In the genomic region with DNA sequence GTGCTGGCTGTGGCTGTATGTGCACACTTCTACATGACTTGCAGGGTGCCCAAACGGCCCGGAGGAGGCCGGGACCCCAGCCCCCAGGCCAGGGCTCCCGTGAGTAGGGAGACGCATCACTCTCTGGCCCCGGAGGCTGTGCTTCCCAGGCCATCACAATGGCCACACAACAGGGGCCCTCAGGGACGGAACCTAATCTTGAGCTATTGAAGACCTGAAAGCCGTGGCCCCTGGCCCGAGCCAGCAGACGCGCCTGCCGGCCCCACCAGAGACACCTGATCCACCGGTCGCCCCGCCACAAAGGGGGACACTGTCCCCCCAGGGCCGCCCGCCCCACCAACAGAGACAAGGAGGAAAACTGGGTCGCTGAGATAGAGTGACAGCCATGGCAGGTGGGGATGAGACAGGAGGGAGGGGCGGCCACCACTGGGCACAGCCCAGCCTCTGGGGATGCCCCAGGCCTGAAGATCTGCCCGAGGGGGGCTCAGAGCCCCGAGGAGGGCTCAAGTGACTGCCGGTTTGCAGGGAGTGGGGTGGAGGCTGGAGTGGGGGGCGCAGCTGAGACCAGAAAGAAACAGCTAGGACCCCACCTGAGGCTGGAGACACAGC, we compare ENCODE assay signal across 1 cellular context.
TF ChIP-seq lines count a peak whose summit lies in the region.

No MANE protein-coding gene starts in this region.

TF ChIP-seq in WTC11, 78 proteins besides CTCF, POLR2A, EP300 and RAD21 (continued from another document):
- TF ChIP-seq, protein P1, sequence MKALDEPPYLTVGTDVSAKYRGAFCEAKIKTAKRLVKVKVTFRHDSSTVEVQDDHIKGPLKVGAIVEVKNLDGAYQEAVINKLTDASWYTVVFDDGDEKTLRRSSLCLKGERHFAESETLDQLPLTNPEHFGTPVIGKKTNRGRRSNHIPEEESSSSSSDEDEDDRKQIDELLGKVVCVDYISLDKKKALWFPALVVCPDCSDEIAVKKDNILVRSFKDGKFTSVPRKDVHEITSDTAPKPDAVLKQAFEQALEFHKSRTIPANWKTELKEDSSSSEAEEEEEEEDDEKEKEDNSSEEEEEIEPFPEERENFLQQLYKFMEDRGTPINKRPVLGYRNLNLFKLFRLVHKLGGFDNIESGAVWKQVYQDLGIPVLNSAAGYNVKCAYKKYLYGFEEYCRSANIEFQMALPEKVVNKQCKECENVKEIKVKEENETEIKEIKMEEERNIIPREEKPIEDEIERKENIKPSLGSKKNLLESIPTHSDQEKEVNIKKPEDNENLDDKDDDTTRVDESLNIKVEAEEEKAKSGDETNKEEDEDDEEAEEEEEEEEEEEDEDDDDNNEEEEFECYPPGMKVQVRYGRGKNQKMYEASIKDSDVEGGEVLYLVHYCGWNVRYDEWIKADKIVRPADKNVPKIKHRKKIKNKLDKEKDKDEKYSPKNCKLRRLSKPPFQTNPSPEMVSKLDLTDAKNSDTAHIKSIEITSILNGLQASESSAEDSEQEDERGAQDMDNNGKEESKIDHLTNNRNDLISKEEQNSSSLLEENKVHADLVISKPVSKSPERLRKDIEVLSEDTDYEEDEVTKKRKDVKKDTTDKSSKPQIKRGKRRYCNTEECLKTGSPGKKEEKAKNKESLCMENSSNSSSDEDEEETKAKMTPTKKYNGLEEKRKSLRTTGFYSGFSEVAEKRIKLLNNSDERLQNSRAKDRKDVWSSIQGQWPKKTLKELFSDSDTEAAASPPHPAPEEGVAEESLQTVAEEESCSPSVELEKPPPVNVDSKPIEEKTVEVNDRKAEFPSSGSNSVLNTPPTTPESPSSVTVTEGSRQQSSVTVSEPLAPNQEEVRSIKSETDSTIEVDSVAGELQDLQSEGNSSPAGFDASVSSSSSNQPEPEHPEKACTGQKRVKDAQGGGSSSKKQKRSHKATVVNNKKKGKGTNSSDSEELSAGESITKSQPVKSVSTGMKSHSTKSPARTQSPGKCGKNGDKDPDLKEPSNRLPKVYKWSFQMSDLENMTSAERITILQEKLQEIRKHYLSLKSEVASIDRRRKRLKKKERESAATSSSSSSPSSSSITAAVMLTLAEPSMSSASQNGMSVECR (CRISPR knock-in tag; IDR thresholded peaks at IDR 0.05; ENCODE audit: borderline replicate concordance): no peak
